16 cellular contexts compared by ENCODE assay signal in genomic region chr4:163598028-163598427, GRCh38.
DNase-seq lines count a peak whose midpoint lies in the region; ATAC-seq and TF ChIP-seq lines count a peak whose summit lies in the region.
"Had no signal": no experiment of that assay in that cellular context is flagged by ENCODE, and none has a peak within 500 bp of the region (broad histone marks: within the 10 kb centered on the region; RNA-seq: fewer than 3 reads in every experiment).

No MANE protein-coding gene starts in this region.

- H3K27ac Mint-ChIP-seq in memory B cell: peak overlapping the region; percentile 86
- no peak overlapping the region for H3K27ac Mint-ChIP-seq in T-helper 2 cell treated with Interferon-gamma antibody and Interleukin-4, amounts not matched to agents 5 μg/mL and 100 μg/mL, for 36 hours

- H3K4me3 ChIP-seq in psoas muscle: no peak overlapping the region
- H3K4me3 ChIP-seq: esophagus muscularis mucosa, lower lobe of right lung, SJSA1, thoracic aorta had no signal

- peak; percentile 70 for ATAC-seq in GM19023 (IDR thresholded peaks at IDR 0.05; ENCODE audit: unreplicated experiment)
- ATAC-seq in GM21825 (IDR thresholded peaks at IDR 0.05; ENCODE audit: unreplicated experiment): peak; percentile 61
- peak; percentile 65 for ATAC-seq in HG03342 (IDR thresholded peaks at IDR 0.05; ENCODE audit: unreplicated experiment)
- ATAC-seq in memory B cell (ENCODE audit: low read depth): peak; percentile 78
- ATAC-seq in psoas muscle: no peak
- ATAC-seq: lower lobe of right lung had no signal

- intact Hi-C loops in psoas muscle (cut with DNase I): no loop called here

- DNase-seq in memory B cell (ENCODE audit: low spot score in 2 of 2) (no peak), glomerular visceral epithelial cell (ENCODE audit: extremely low spot score) (no peak), activated gamma-delta T cell treated with Interleukin-2 at 50 U/mL for 16 hours (no peak), psoas muscle (no peak)
- DNase-seq in T-helper 2 cell treated with Interferon-gamma antibody and Interleukin-4, amounts not matched to agents 5 μg/mL and 100 μg/mL, for 36 hours (ENCODE audit: low spot score): no peak
- DNase-seq: lower lobe of right lung, NCI-H1694 treated with DMSO at 0.1 percent for 48 hours had no signal

- no peaks in the 10 kb centered on the region for H3K27me3 ChIP-seq in psoas muscle (ENCODE audit: insufficient read depth in 3 of 3, low read length in 2 of 3)
- H3K27me3 ChIP-seq: esophagus muscularis mucosa, neutrophil, SJSA1 had no signal

- H3K4me1 ChIP-seq in psoas muscle: no peaks in the 10 kb centered on the region
- H3K4me1 ChIP-seq: esophagus muscularis mucosa, SJSA1 had no signal

- no peaks in the 10 kb centered on the region for H3K9me3 ChIP-seq in psoas muscle
- H3K9me3 ChIP-seq: esophagus muscularis mucosa, lower lobe of right lung, neutrophil, SJSA1, thoracic aorta had no signal

- peaks cover 38% of the 10 kb centered on the region for H3K4me1 Mint-ChIP-seq in memory B cell
- H3K4me1 Mint-ChIP-seq in T-helper 2 cell treated with Interferon-gamma antibody and Interleukin-4, amounts not matched to agents 5 μg/mL and 100 μg/mL, for 36 hours (ENCODE audit: low read depth): no peaks in the 10 kb centered on the region

- peaks cover 4% of the 10 kb centered on the region for H3K9me3 Mint-ChIP-seq in memory B cell
- no peaks in the 10 kb centered on the region for H3K9me3 Mint-ChIP-seq in T-helper 2 cell treated with Interferon-gamma antibody and Interleukin-4, amounts not matched to agents 5 μg/mL and 100 μg/mL, for 36 hours
- H3K9me3 Mint-ChIP-seq: CD14-positive monocyte had no signal

- 81 to 87% (median 85%) methylated on average over 4 of the region's 4 CpGs for WGBS in psoas muscle, 3 donors

- TF ChIP-seq CTCF in psoas muscle (IDR thresholded peaks at IDR 0.05): no peak

- H3K4me3 Mint-ChIP-seq in memory B cell: peak overlapping the region; percentile 68
- H3K4me3 Mint-ChIP-seq in T-helper 2 cell treated with Interferon-gamma antibody and Interleukin-4, amounts not matched to agents 5 μg/mL and 100 μg/mL, for 36 hours: no peak overlapping the region
- H3K4me3 Mint-ChIP-seq: CD14-positive monocyte had no signal

- H3K36me3 Mint-ChIP-seq in memory B cell: peaks cover 29% of the 10 kb centered on the region
- no peaks in the 10 kb centered on the region for H3K36me3 Mint-ChIP-seq in T-helper 2 cell treated with Interferon-gamma antibody and Interleukin-4, amounts not matched to agents 5 μg/mL and 100 μg/mL, for 36 hours (ENCODE audit: low read depth)

- H3K27ac ChIP-seq in psoas muscle: no peak overlapping the region
- H3K27ac ChIP-seq: esophagus muscularis mucosa, lower lobe of right lung, neutrophil, SJSA1, thoracic aorta, VCaP had no signal

- no peaks in the 10 kb centered on the region for H3K27me3 Mint-ChIP-seq in memory B cell
- H3K27me3 Mint-ChIP-seq in T-helper 2 cell treated with Interferon-gamma antibody and Interleukin-4, amounts not matched to agents 5 μg/mL and 100 μg/mL, for 36 hours (ENCODE audit: low read depth): no peaks in the 10 kb centered on the region

- H3K36me3 ChIP-seq in psoas muscle (ENCODE audit: insufficient read depth in 1 of 2, low read depth in 1 of 2): no peaks in the 10 kb centered on the region
- H3K36me3 ChIP-seq: esophagus muscularis mucosa, lower lobe of right lung, neutrophil, SJSA1, thoracic aorta had no signal

Comparison
In these comparisons a context has a peak if more than half of its experiments do, and no peak if none do; other contexts are left out.
1. ATAC-seq: peak in GM19023 (single experiment), GM21825 (single experiment), HG03342 (single experiment) and memory B cell (single experiment); none in psoas muscle (0 of 4).